8 cellular contexts compared by ENCODE assay signal in genomic region chr3:186784820-186785516, GRCh38. TPM values are rescaled to one million over a fixed set of nuclear protein-coding genes. Genes with fewer than 3 reads are reported as not detected.
DNase-seq lines count a peak whose midpoint lies in the region; ATAC-seq and TF ChIP-seq lines count a peak whose summit lies in the region.

No MANE protein-coding gene starts in this region.

- in situ Hi-C loops in G401 (cut with HindIII; ENCODE audit: low sequenced_read_pairs): no loop called here

- H3K4me3 ChIP-seq in AG09309 (ENCODE audit: control insufficient read depth, low read depth, low read length) (peak overlapping the region; percentile 83), mucosa of stomach (ENCODE audit: low read length) (peak overlapping the region; percentile 88)

- BruUV-seq in MCF 10A (replicated peaks; lab: Mats Ljungman, UMichigan): no TSS peak

- no peak for DNase-seq in AG09309 (ENCODE audit: low read depth)
- DNase-seq in HT1080 (ENCODE audit: low read depth): peak; percentile 26
- peak; percentile 20 for DNase-seq in MCF 10A (ENCODE audit: unreplicated experiment)
- no peak for DNase-seq in NCI-H2196 treated with DMSO at 0.1 percent for 48 hours (lab: John Stamatoyannopoulos, UW; ENCODE audit: unreplicated experiment)
- DNase-seq in activated effector memory CD4-positive, alpha-beta T cell treated with anti-CD3 and anti-CD28 coated beads, Interleukin-2, amount 50 U/mL, for 16 hours: no peak
- DNase-seq in G401 (ENCODE audit: low spot score): no peak

- peak overlapping the region; percentile 99 for H3K27ac Mint-ChIP-seq in MCF 10A (ENCODE audit: low read depth, unreplicated experiment)

- H3K9ac ChIP-seq in mucosa of stomach (ENCODE audit: low read length): peak overlapping the region; percentile 98

- peaks cover 24% of the 10 kb centered on the region for H3K36me3 ChIP-seq in mucosa of stomach (ENCODE audit: control insufficient read depth, insufficient read depth, low read length)

- POLR2A ChIA-PET in MCF 10A (lab: Yijun Ruan, JAX): interaction anchor here (0.6 to 7.1 kb wide), 37 partner anchors 7 to 1126 kb away, joined by 3 to 182 read pairs (median 6); partner anchors contain the start of genes AHSG, DNAJB11, FETUB and RFC4

- no peak for ATAC-seq in GM21528 (IDR thresholded peaks at IDR 0.05; ENCODE audit: low FRiP score, unreplicated experiment)

- no peak for TF ChIP-seq CTCF in AG09309 (IDR thresholded peaks at IDR 0.05; ENCODE audit: control insufficient read depth, insufficient read depth, low read depth, low read length, missing control alignments)
- TF ChIP-seq CTCF in MCF 10A (IDR thresholded peaks at IDR 0.05; ENCODE audit: unreplicated experiment): no peak

- no peaks in the 10 kb centered on the region for H3K9me3 ChIP-seq in mucosa of stomach (ENCODE audit: control insufficient read depth, low read length)

- H3K4me1 ChIP-seq in mucosa of stomach (ENCODE audit: control insufficient read depth, insufficient read depth, low read length): peaks cover 23% of the 10 kb centered on the region

- H3K27me3 Mint-ChIP-seq in MCF 10A (ENCODE audit: insufficient read depth, unreplicated experiment): no peaks in the 10 kb centered on the region

- CTCF ChIA-PET in MCF 10A (lab: Yijun Ruan, JAX): interaction anchor here (1.1 to 4.4 kb wide), 4 partner anchors 37 to 169 kb away, joined by 3 to 37 read pairs (median 5); no protein-coding TSS in a partner anchor

- H3K4me1 Mint-ChIP-seq in MCF 10A (ENCODE audit: insufficient read depth, unreplicated experiment): peaks cover 31% of the 10 kb centered on the region

- no peaks in the 10 kb centered on the region for H3K9me3 Mint-ChIP-seq in MCF 10A (ENCODE audit: unreplicated experiment)

- intact Hi-C loops in MCF 10A (cut with micrococcal nuclease): loop anchor here (1.0 to 2.0 kb wide), 2 partner anchors 22 to 36 kb away; partner anchors contain the start of gene RFC4

- H3K4me3 Mint-ChIP-seq in MCF 10A (ENCODE audit: unreplicated experiment): peak overlapping the region; percentile 93

- H3K27me3 ChIP-seq in mucosa of stomach (ENCODE audit: control insufficient read depth, insufficient read depth, low read length): no peaks in the 10 kb centered on the region

- H3K36me3 Mint-ChIP-seq in MCF 10A (ENCODE audit: insufficient read depth, unreplicated experiment): peaks cover 72% of the 10 kb centered on the region

RNA-seq across cellular contexts. Expression of gene EIF4A2, which starts 1.6 kb away (rescaled TPM):
- total RNA-seq in HT1080 (2014; rRNA removed; shearing (Covaris generic)): 557 and 581 TPM in 2 replicates
- polyA plus RNA-seq in HT1080 (2015; cell fraction: cytosol; rRNA removed): 725 and 893 TPM in 2 replicates
- polyA plus RNA-seq in HT1080 (2015; cell fraction: nucleus; rRNA removed): 2,088 and 2,429 TPM in 2 replicates
- 183 and 202 TPM in 2 replicates for total RNA-seq in MCF 10A (2022)
- total RNA-seq in G401 (2014; rRNA removed; shearing (Covaris generic)): 215 and 286 TPM in 2 replicates

RNA-seq across cellular contexts. Expression of gene RFC4, which starts 21.3 kb away (rescaled TPM):
- 84.7 and 95.1 TPM in 2 replicates for total RNA-seq in HT1080 (2014; rRNA removed; shearing (Covaris generic))
- 70.1 and 73.3 TPM in 2 replicates for polyA plus RNA-seq in HT1080 (2015; cell fraction: cytosol; rRNA removed)
- 113 and 122 TPM in 2 replicates for polyA plus RNA-seq in HT1080 (2015; cell fraction: nucleus; rRNA removed)
- 23.9 and 33.2 TPM in 2 replicates for total RNA-seq in MCF 10A (2022)
- total RNA-seq in G401 (2014; rRNA removed; shearing (Covaris generic)): 53.7 and 76.8 TPM in 2 replicates

RNA-seq across cellular contexts. Expression of gene ADIPOQ, which starts 57.5 kb away (rescaled TPM):
- not detected in 2 replicates for total RNA-seq in HT1080 (2014; rRNA removed; shearing (Covaris generic))
- polyA plus RNA-seq in HT1080 (2015; cell fraction: cytosol; rRNA removed): not detected in 2 replicates
- polyA plus RNA-seq in HT1080 (2015; cell fraction: nucleus; rRNA removed): not detected in 2 replicates
- not detected in 2 replicates for total RNA-seq in MCF 10A (2022)
- not detected in 2 replicates for total RNA-seq in G401 (2014; rRNA removed; shearing (Covaris generic))

Comparison
In these comparisons a context has a peak if more than half of its experiments do, and no peak if none do; other contexts are left out.
1. DNase-seq: peak in HT1080 (single experiment) and MCF 10A (single experiment); none in AG09309 (single experiment), NCI-H2196 treated with DMSO at 0.1 percent for 48 hours (single experiment), activated effector memory CD4-positive, alpha-beta T cell treated with anti-CD3 and anti-CD28 coated beads, Interleukin-2, amount 50 U/mL, for 16 hours (single experiment) and G401 (single experiment).